ENCODE assay signal across 26 cellular contexts in genomic region chr6:117533775-117534174, GRCh38. TPM values are rescaled to one million over a fixed set of nuclear protein-coding genes. Genes with fewer than 3 reads are reported as not detected.
DNase-seq lines count a peak whose midpoint lies in the region; ATAC-seq, FAIRE-seq and TF ChIP-seq lines count a peak whose summit lies in the region.
"Had no signal": no experiment of that assay in that cellular context is flagged by ENCODE, and none has a peak within 500 bp of the region (broad histone marks: within the 10 kb centered on the region; RNA-seq: fewer than 3 reads in every experiment).

No MANE protein-coding gene starts in this region.

- peaks cover 12% of the 10 kb centered on the region for H3K79me2 ChIP-seq in endothelial cell of umbilical vein (ENCODE audit: control insufficient read depth, insufficient read depth, low read length)

- no peak for TF ChIP-seq POLR2A in endothelial cell of umbilical vein (IDR thresholded peaks at IDR 0.05; ENCODE audit: low read depth, low read length)

- H3K4me2 ChIP-seq in endothelial cell of umbilical vein (ENCODE audit: insufficient read depth, low read length) (no peak overlapping the region), mesenchymal stem cell (ENCODE audit: low read length, poor library complexity, severe bottlenecking) (no peak overlapping the region)
- H3K4me2 ChIP-seq: A549; BLaER1 treated with 17β-estradiol and CSF1 and Interleukin-3, amounts not matched to agents 10 nM and 100 nM had no signal

- H4K91ac ChIP-seq in mesenchymal stem cell (ENCODE audit: low read length), result no peak overlapping the region

- peak overlapping the region in 1 of 2 experiments; percentile 20 for H2BK12ac ChIP-seq in mesenchymal stem cell (ENCODE audit: low read length in 2 of 2)

- H3K9ac ChIP-seq in endothelial cell of umbilical vein (replicated peaks; ENCODE audit: extremely low read depth, insufficient read depth, low read length) (no peak overlapping the region), mesenchymal stem cell (ENCODE audit: low read length) (no peak overlapping the region)
- H3K9ac ChIP-seq: BLaER1 treated with 17β-estradiol and CSF1 and Interleukin-3, amounts not matched to agents 10 nM and 100 nM; GM23248 had no signal

- FAIRE-seq in HTR-8/SVneo (lab: Jason Lieb, UNC), result peak; percentile 13
- FAIRE-seq in endothelial cell of umbilical vein (lab: Jason Lieb, UNC), result peak; percentile 38
- FAIRE-seq: A549, G401.6, GM12892, H1 had no signal

- H3K4me1 ChIP-seq in Caco-2, result peaks cover 36% of the 10 kb centered on the region
- peaks cover 17% of the 10 kb centered on the region for H3K4me1 ChIP-seq in endothelial cell of umbilical vein (ENCODE audit: control insufficient read depth, extremely low read depth, insufficient read depth, low read length)
- peaks cover 17% of the 10 kb centered on the region for H3K4me1 ChIP-seq in mesenchymal stem cell (ENCODE audit: control insufficient read depth, insufficient read depth, low read depth, low read length)
- H3K4me1 ChIP-seq in lower lobe of right lung, result no peaks in the 10 kb centered on the region
- H3K4me1 ChIP-seq: BE2C had no signal

- H3K4ac ChIP-seq in mesenchymal stem cell (ENCODE audit: low read depth in 1 of 2, low read length in 2 of 2), result no peak overlapping the region

- no peak overlapping the region for H3K14ac ChIP-seq in mesenchymal stem cell (ENCODE audit: low read length in 2 of 2)

- BruUV-seq in Caco-2 (replicated peaks; lab: Mats Ljungman, UMichigan), result no TSS peak
- BruUV-seq in endothelial cell of umbilical vein (replicated peaks; lab: Mats Ljungman, UMichigan), result no TSS peak

- ATAC-seq in lower lobe of right lung, result no peak
- ATAC-seq: A549 had no signal

- no peak overlapping the region for H3K4me3 Mint-ChIP-seq in Caco-2 (ENCODE audit: unreplicated experiment)
- H3K4me3 Mint-ChIP-seq: CD14-positive monocyte; CD4-positive, alpha-beta T cell; CD8-positive, alpha-beta memory T cell had no signal

- H3K36me3 Mint-ChIP-seq in Caco-2 (ENCODE audit: insufficient read depth, unreplicated experiment), result peaks cover 64% of the 10 kb centered on the region

- H2AK5ac ChIP-seq in mesenchymal stem cell (ENCODE audit: low read length, severe bottlenecking), result peak overlapping the region; percentile 57

- H3K27ac Mint-ChIP-seq in Caco-2 (ENCODE audit: unreplicated experiment), result peak overlapping the region; percentile 3
- H3K27ac Mint-ChIP-seq: CD14-positive monocyte; CD4-positive, alpha-beta T cell; CD8-positive, alpha-beta memory T cell had no signal

- H2BK120ac ChIP-seq in mesenchymal stem cell (ENCODE audit: low read depth, low read length), result no peak overlapping the region

- dilution Hi-C loops in endothelial cell of umbilical vein (cut with MboI; ENCODE audit: extremely low pct_ligation_motif_present, low sequenced_read_pairs), result no loop called here

- H2BK5ac ChIP-seq in mesenchymal stem cell (ENCODE audit: low read depth, low read length, poor library complexity, severe bottlenecking), result no peak overlapping the region

- peak overlapping the region in 1 of 2 experiments; percentile 93 for H3K23ac ChIP-seq in mesenchymal stem cell (ENCODE audit: low read length in 2 of 2)

- 87% methylated on average over 4 of the region's 4 CpGs for WGBS in mesenchymal stem cell

- H4K20me1 ChIP-seq in endothelial cell of umbilical vein (replicated peaks; ENCODE audit: control insufficient read depth, extremely low read depth, insufficient read depth, low read length), result no peaks in the 10 kb centered on the region
- H4K20me1 ChIP-seq: BLaER1 treated with 17β-estradiol and CSF1 and Interleukin-3, amounts not matched to agents 10 nM and 100 nM had no signal

- H4K8ac ChIP-seq in mesenchymal stem cell (ENCODE audit: low read length), result no peak overlapping the region

- H3K4me1 Mint-ChIP-seq in Caco-2 (ENCODE audit: low read depth, unreplicated experiment), result peaks cover 33% of the 10 kb centered on the region
- H3K4me1 Mint-ChIP-seq: CD8-positive, alpha-beta memory T cell had no signal

- no peaks in the 10 kb centered on the region for H3K9me3 Mint-ChIP-seq in Caco-2 (ENCODE audit: unreplicated experiment)
- H3K9me3 Mint-ChIP-seq: CD14-positive monocyte; CD4-positive, alpha-beta T cell; CD8-positive, alpha-beta memory T cell had no signal

- H3K4me3 ChIP-seq in Caco-2 (ENCODE audit: low read depth, low read length) (no peak overlapping the region), endothelial cell of umbilical vein (replicated peaks in 1 of 3; ENCODE audit: insufficient read depth in 1 of 3, low read depth in 1 of 3, low read length in 3 of 3) (no peak overlapping the region), mesenchymal stem cell (ENCODE audit: insufficient read depth in 1 of 2, low read depth in 1 of 2, low read length in 2 of 2) (no peak overlapping the region), lower lobe of right lung (no peak overlapping the region)
- H3K4me3 ChIP-seq: A549; BLaER1 treated with 17β-estradiol and CSF1 and Interleukin-3, amounts not matched to agents 10 nM and 100 nM; GM23248 had no signal

- H3K36me3 ChIP-seq in Caco-2 (ENCODE audit: control insufficient read depth, insufficient read depth, low read length) (no peaks in the 10 kb centered on the region), endothelial cell of umbilical vein (ENCODE audit: control insufficient read depth in 2 of 2, extremely low read depth in 1 of 2, insufficient read depth in 2 of 2, low read length in 2 of 2) (peaks cover 9 to 24% of the 10 kb centered on the region in 2 experiments), mesenchymal stem cell (ENCODE audit: control insufficient read depth in 1 of 2, insufficient read depth in 2 of 2, low read depth in 1 of 2, low read length in 2 of 2) (peaks cover 7 to 10% of the 10 kb centered on the region in 2 experiments), lower lobe of right lung (peaks cover 5% of the 10 kb centered on the region)
- H3K36me3 ChIP-seq: BE2C; BLaER1 treated with 17β-estradiol and CSF1 and Interleukin-3, amounts not matched to agents 10 nM and 100 nM had no signal

- DNase-seq in Caco-2 (no peak), HTR-8/SVneo (ENCODE audit: insufficient read length, low spot score) (no peak), endothelial cell of umbilical vein (ENCODE audit: low read depth, low spot score) (no peak), mesenchymal stem cell (peak; percentile 52), lower lobe of right lung (no peak), NCI-H146 treated with DMSO at 0.1 percent for 48 hours (lab: John Stamatoyannopoulos, UW; ENCODE audit: unreplicated experiment) (no peak), amygdala (lab: John Stamatoyannopoulos, UW) (no peak), DMS114 treated with DMSO at 0.1 percent for 48 hours (lab: John Stamatoyannopoulos, UW; ENCODE audit: unreplicated experiment) (no peak)
- DNase-seq: 8988T; ACHN; AML-193; BE2C; Calu3; CD4-positive, alpha-beta T cell; CD8-positive, alpha-beta memory T cell; DMS153; DND-41; GM23248; H7; HCEC 1CT had no signal

- no peaks in the 10 kb centered on the region for H3K27me3 Mint-ChIP-seq in Caco-2 (ENCODE audit: insufficient read depth, unreplicated experiment)

- POLR2A ChIA-PET in Caco-2 (lab: Charles Lee) (no interaction called here), endothelial cell of umbilical vein (lab: Charles Lee) (no interaction called here)

- H3K27ac ChIP-seq in endothelial cell of umbilical vein (ENCODE audit: insufficient read depth, low read depth, low read length) (no peak overlapping the region), mesenchymal stem cell (ENCODE audit: low read length, poor library complexity, severe bottlenecking) (no peak overlapping the region), lower lobe of right lung (no peak overlapping the region)
- H3K27ac ChIP-seq: BLaER1 treated with 17β-estradiol and CSF1 and Interleukin-3, amounts not matched to agents 10 nM and 100 nM; GM23248 had no signal

- intact Hi-C loops in Caco-2 (cut with micrococcal nuclease; ENCODE audit: unreplicated experiment) (no loop called here), endothelial cell of umbilical vein (cut with micrococcal nuclease) (loop anchor here (2.0 kb wide), 1 partner anchor 35 kb away; no protein-coding TSS in a partner anchor), lower lobe of right lung (cut with DNase I) (no loop called here)

- H3K9me1 ChIP-seq in endothelial cell of umbilical vein (replicated peaks; ENCODE audit: control insufficient read depth, extremely low read depth, insufficient read depth, low read length), result no peaks in the 10 kb centered on the region

- no peaks in the 10 kb centered on the region for H3K27me3 ChIP-seq in Caco-2 (replicated peaks; ENCODE audit: control insufficient read depth, insufficient read depth, low read length)
- no peaks in the 10 kb centered on the region for H3K27me3 ChIP-seq in endothelial cell of umbilical vein (ENCODE audit: control insufficient read depth in 2 of 2, insufficient read depth in 2 of 2, low read length in 2 of 2)
- H3K27me3 ChIP-seq in mesenchymal stem cell (ENCODE audit: control insufficient read depth in 1 of 2, insufficient read depth in 1 of 2, low read length in 2 of 2), result no peaks in the 10 kb centered on the region
- H3K27me3 ChIP-seq in lower lobe of right lung (ENCODE audit: low read depth), result no peaks in the 10 kb centered on the region
- H3K27me3 ChIP-seq: BE2C; BLaER1 treated with 17β-estradiol and CSF1 and Interleukin-3, amounts not matched to agents 10 nM and 100 nM had no signal

- H3K79me1 ChIP-seq in mesenchymal stem cell (replicated peaks; ENCODE audit: low read length, poor library complexity, severe bottlenecking), result peaks cover 15% of the 10 kb centered on the region

- CTCF ChIA-PET in Caco-2 (lab: Charles Lee), result no interaction called here
- CTCF ChIA-PET in endothelial cell of umbilical vein (lab: Charles Lee), result interaction anchor here (1.0 kb wide), 1 partner anchor 84 kb away, joined by 3 read pairs; no protein-coding TSS in a partner anchor

- no peaks in the 10 kb centered on the region for H3K9me3 ChIP-seq in Caco-2
- H3K9me3 ChIP-seq in endothelial cell of umbilical vein (replicated peaks; ENCODE audit: control insufficient read depth, insufficient read depth, low read length), result no peaks in the 10 kb centered on the region
- no peaks in the 10 kb centered on the region for H3K9me3 ChIP-seq in mesenchymal stem cell (ENCODE audit: control insufficient read depth, low read length)
- no peaks in the 10 kb centered on the region for H3K9me3 ChIP-seq in lower lobe of right lung
- H3K9me3 ChIP-seq: A549; BE2C; BLaER1 treated with 17β-estradiol and CSF1 and Interleukin-3, amounts not matched to agents 10 nM and 100 nM had no signal

- H2BK15ac ChIP-seq in mesenchymal stem cell (ENCODE audit: low read depth, poor library complexity, severe bottlenecking), result no peak overlapping the region

- H3K18ac ChIP-seq in mesenchymal stem cell (ENCODE audit: low read depth in 1 of 2, low read length in 2 of 2), result peak overlapping the region in 1 of 2 experiments; percentile 56

- H2AFZ ChIP-seq in endothelial cell of umbilical vein (ENCODE audit: low read depth, low read length) (no peak overlapping the region), mesenchymal stem cell (ENCODE audit: low read depth, low read length) (no peak overlapping the region)
- H2AFZ ChIP-seq: GM23248 had no signal

- no peak for TF ChIP-seq CTCF in Caco-2 (IDR thresholded peaks at IDR 0.05; ENCODE audit: insufficient read depth in 1 of 2, low read depth in 1 of 2, low read length in 1 of 2, severe bottlenecking in 1 of 2, unreplicated experiment in 1 of 2)
- TF ChIP-seq CTCF in endothelial cell of umbilical vein (IDR thresholded peaks at IDR 0.05; ENCODE audit: extremely low read depth in 1 of 2, insufficient read depth in 1 of 2, low read depth in 1 of 2, low read length in 2 of 2), result no peak
- no peak for TF ChIP-seq CTCF in lower lobe of right lung (IDR thresholded peaks at IDR 0.05)

RNA-seq across cellular contexts. Expression of gene DCBLD1, which starts 51.3 kb away (rescaled TPM):
- total RNA-seq in Caco-2 (2022), result 69.3 and 73.4 TPM in 2 replicates
- total RNA-seq in endothelial cell of umbilical vein, result 44.3 and 55.8 TPM in 2 replicates
- 27.1 and 30.2 TPM in 2 replicates for polyA plus RNA-seq in endothelial cell of umbilical vein
- polyA plus RNA-seq in endothelial cell of umbilical vein (2011; cell fraction: cytosol; rRNA removed), result 23.4 and 23.5 TPM in 2 replicates
- polyA plus RNA-seq in endothelial cell of umbilical vein (2011; cell fraction: nucleus; rRNA removed), result 53.8 and 63.0 TPM in 2 replicates
- 64.0 and 66.8 TPM in 2 replicates for polyA plus RNA-seq in endothelial cell of umbilical vein (2012)
- polyA minus RNA-seq in endothelial cell of umbilical vein, result 39.3 and 40.7 TPM in 2 replicates
- 4.3 TPM for polyA minus RNA-seq in endothelial cell of umbilical vein (2011; cell fraction: cytosol; rRNA and poly(A)+ RNA removed)
- 36.6 and 49.8 TPM in 2 replicates for polyA minus RNA-seq in endothelial cell of umbilical vein (2011; cell fraction: nucleus; rRNA and poly(A)+ RNA removed)
- polyA plus RNA-seq in mesenchymal stem cell (2013, experiment 1 of 2), result 58.0 TPM
- polyA plus RNA-seq in mesenchymal stem cell (2013, experiment 2 of 2), result 59.6 TPM
- total RNA-seq in lower lobe of right lung, result 18.3 TPM
